In the genomic region with DNA sequence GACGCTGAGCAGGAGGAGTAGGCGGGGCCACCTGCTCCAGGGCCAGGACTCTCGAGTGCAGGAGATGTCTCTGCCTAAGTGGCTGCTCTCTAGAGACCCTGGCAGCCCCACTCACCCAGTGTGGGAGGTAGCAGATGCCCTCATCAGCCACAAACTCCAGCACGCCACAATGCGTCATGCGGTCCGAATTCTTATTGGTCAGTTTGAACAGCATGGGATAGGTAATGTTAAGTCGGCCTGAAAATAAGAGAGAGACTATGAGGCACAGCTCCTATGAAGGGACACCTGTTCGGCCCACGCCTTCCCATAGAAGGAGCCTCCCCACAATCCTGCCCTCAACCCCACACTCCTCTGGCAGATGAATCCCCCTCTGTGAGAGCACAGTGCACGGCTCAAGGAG, we compare ENCODE assay signal across 26 cellular contexts.
"Had no signal": no experiment of that assay in that cellular context is flagged by ENCODE, and none has a peak within 500 bp of the region (broad histone marks: within the 10 kb centered on the region; RNA-seq: fewer than 3 reads in every experiment).

No MANE protein-coding gene starts in this region.

- DNase-seq: hypothalamus; immature natural killer cell; kidney; left colon; left lung; mesendoderm; naive thymus-derived CD4-positive, alpha-beta T cell; ovary; right lobe of liver; stimulated activated CD4-positive, alpha-beta T cell treated with anti-CD3 and anti-CD28 coated beads, Interleukin-1b, Interleukin-23, amount 100 ng/mL, for 48 hours; stimulated activated CD4-positive, alpha-beta T cell treated with anti-CD3 and anti-CD28 coated beads, Interleukin-2, amount 100 ng/mL, for 48 hours; stimulated activated CD4-positive, alpha-beta T cell treated with anti-CD3 and anti-CD28 coated beads, Interleukin-4, amount 100 ng/mL, for 4 hours; stimulated activated CD8-positive, alpha-beta memory T cell treated with anti-CD3 and anti-CD28 coated beads, Interleukin-4, amount 100 ng/mL, for 48 hours; stimulated activated naive CD8-positive, alpha-beta T cell treated with anti-CD3 and anti-CD28 coated beads, Interleukin-15, Interleukin-2, amounts not matched to agents 100 U/mL and 50 U/mL, for 24 hours; stomach; testis; thyroid gland; transverse colon; upper lobe of left lung had no signal

- ATAC-seq: left colon; left lung; naive thymus-derived CD4-positive, alpha-beta T cell; natural killer cell treated with Interleukin-12 subunit alpha and Interleukin-12 subunit beta and Interleukin-15 and Interleukin-18, amount 100 ng/mL, for 72 hours; stimulated activated memory B cell treated with anti-CD40 and anti-IgM and Interleukin-4, amounts not matched to agents 10 μg/mL and 1 μg/mL and 100 μg/mL, for 72 hours; stimulated activated naive CD8-positive, alpha-beta T cell treated with anti-CD3 and anti-CD28 coated beads, Interleukin-15, Interleukin-2, amounts not matched to agents 100 U/mL and 50 U/mL, for 24 hours had no signal

- FAIRE-seq: islet of Langerhans, kidney had no signal

- H3K27me3 ChIP-seq: left lung, ovary, right atrium auricular region, right lobe of liver, stomach, testis, thyroid gland, transverse colon, upper lobe of left lung, vagina had no signal

- H3K4me1 ChIP-seq: right atrium auricular region, right lobe of liver, thyroid gland, transverse colon had no signal

- H3K9me3 ChIP-seq: left lung, ovary, right atrium auricular region, right lobe of liver, stomach, testis, thyroid gland, transverse colon, upper lobe of left lung, vagina had no signal

- H3K4me2 ChIP-seq: smooth muscle cell had no signal

- H3K4me3 ChIP-seq: left lung, lung, ovary, right atrium auricular region, right lobe of liver, smooth muscle cell, stomach, testis, thyroid gland, transverse colon, upper lobe of left lung, vagina had no signal

- H3K27ac ChIP-seq: left lung, ovary, right atrium auricular region, right lobe of liver, stomach, testis, thyroid gland, transverse colon, upper lobe of left lung, vagina had no signal

- H3K36me3 ChIP-seq: ovary had no signal
